ENCODE assay signal across 12 cellular contexts in the genomic region with DNA sequence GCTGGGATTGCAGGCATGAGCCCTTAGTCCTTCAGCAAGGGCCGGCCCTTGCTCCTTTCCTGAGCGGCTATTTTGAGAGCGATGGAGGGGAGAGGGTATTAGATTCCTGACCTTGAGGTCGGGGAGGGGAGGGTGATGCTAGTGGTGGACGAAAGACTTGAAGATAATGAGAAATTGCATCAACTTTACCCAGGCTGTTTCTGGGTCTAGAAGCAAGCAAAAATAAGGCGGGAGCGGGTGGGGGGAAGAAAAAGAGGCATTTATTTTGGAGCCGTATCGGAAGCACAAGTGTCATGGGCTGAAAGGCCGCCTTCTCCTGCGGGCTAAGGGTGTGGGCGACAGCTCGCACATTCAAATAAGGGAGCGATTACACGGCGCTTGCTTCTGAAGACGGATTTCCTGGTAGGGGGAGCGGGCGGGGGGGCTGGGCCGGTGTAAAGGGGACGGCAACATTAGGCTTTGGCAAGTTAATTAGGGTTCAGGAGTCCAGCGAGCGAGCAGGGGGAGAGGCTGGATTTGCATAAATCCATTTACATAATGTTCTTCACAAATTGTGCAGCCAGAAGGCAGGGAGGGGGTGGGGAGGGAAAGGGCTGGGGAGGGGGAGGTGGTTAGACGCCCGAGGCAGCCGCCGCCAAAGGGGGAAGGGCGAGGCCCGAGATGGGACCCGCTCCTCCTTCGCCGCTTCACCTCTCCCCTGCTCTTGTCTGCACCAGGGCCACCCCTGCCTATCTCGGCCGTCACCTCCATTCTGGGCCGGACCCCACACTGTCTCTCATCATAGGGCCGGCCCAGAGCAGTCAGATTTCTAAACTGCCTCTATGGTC.
A peak's percentile ranks its signal among the peaks of the same experiment; 100 is the strongest.
DNase-seq lines count a peak whose midpoint lies in the region; ATAC-seq and TF ChIP-seq lines count a peak whose summit lies in the region.
"Had no signal": no experiment of that assay in that cellular context is flagged by ENCODE, and none has a peak within 500 bp of the region (broad histone marks: within the 10 kb centered on the region; RNA-seq: fewer than 3 reads in every experiment).

No MANE protein-coding gene starts in this region.

- CTCF ChIA-PET in CD8-positive, alpha-beta memory T cell (lab: Charles Lee) = no interaction called here
- CTCF ChIA-PET in PC-3 (lab: Charles Lee) = no interaction called here

- peaks cover 4% of the 10 kb centered on the region for H3K27me3 ChIP-seq in CD8-positive, alpha-beta memory T cell (ENCODE audit: insufficient read depth, low read length, poor library complexity, severe bottlenecking)
- H3K27me3 ChIP-seq in esophagus squamous epithelium (peaks cover 0 to 39% (median 0%) of the 10 kb centered on the region in 4 donors), neural cell (ENCODE audit: insufficient read depth, low read depth, low read length) (no peaks in the 10 kb centered on the region), PC-3 (ENCODE audit: low read length) (peaks cover 47% of the 10 kb centered on the region)
- H3K27me3 ChIP-seq: vagina had no signal

- H3K36me3 Mint-ChIP-seq in CD8-positive, alpha-beta memory T cell = peaks cover 0 to 9% (median 4%) of the 10 kb centered on the region in 3 donors

- no peak for TF ChIP-seq EP300 in neural cell (conservative IDR thresholded peaks at IDR 0.05; ENCODE audit: poor library complexity, severe bottlenecking)

- peaks cover 3% of the 10 kb centered on the region for H3K4me1 ChIP-seq in CD8-positive, alpha-beta memory T cell (ENCODE audit: insufficient read depth, low read length)
- H3K4me1 ChIP-seq in esophagus squamous epithelium (peaks cover 3 to 13% (median 8%) of the 10 kb centered on the region in 3 donors), PC-3 (ENCODE audit: insufficient read depth, low read length) (no peaks in the 10 kb centered on the region)
- H3K4me1 ChIP-seq: vagina had no signal

- H3K4me3 ChIP-seq in CD8-positive, alpha-beta memory T cell (ENCODE audit: low read length) = no peak overlapping the region
- H3K4me3 ChIP-seq in esophagus squamous epithelium = peak overlapping the region in 3 of 4 donors; percentile 17 to 44 (median 27)
- peak overlapping the region; percentile 41 for H3K4me3 ChIP-seq in neural cell (ENCODE audit: low read length)
- H3K4me3 ChIP-seq in PC-3 (ENCODE audit: low read length) = no peak overlapping the region
- H3K4me3 ChIP-seq: vagina had no signal

- no TSS peak for BruUV-seq in PC-3 (replicated peaks; lab: Mats Ljungman, UMichigan)

- peak overlapping the region; percentile 24 for H2AFZ ChIP-seq in neural cell (ENCODE audit: low read depth, low read length)
- H2AFZ ChIP-seq in PC-3 (ENCODE audit: low read length) = no peak overlapping the region

- peaks cover 0 to 1% (median 0%) of the 10 kb centered on the region in 5 donors for H3K9me3 Mint-ChIP-seq in CD8-positive, alpha-beta memory T cell

- no peaks in the 10 kb centered on the region for H3K36me3 ChIP-seq in CD8-positive, alpha-beta memory T cell (ENCODE audit: insufficient read depth, low read length)
- H3K36me3 ChIP-seq in esophagus squamous epithelium (no peaks in the 10 kb centered on the region), neural cell (ENCODE audit: insufficient read depth, low read length) (no peaks in the 10 kb centered on the region), PC-3 (ENCODE audit: low read depth, low read length) (no peaks in the 10 kb centered on the region)
- H3K36me3 ChIP-seq: vagina had no signal

- H3K27me3 Mint-ChIP-seq in CD8-positive, alpha-beta memory T cell = peaks cover 24 to 52% of the 10 kb centered on the region in 2 donors

- H3K4me1 Mint-ChIP-seq in CD8-positive, alpha-beta memory T cell = peaks cover 9 to 12% (median 12%) of the 10 kb centered on the region in 3 donors

- peak overlapping the region in 2 of 8 donors; percentile 36 to 66 for H3K27ac Mint-ChIP-seq in CD8-positive, alpha-beta memory T cell

- TF ChIP-seq RAD21 in neural cell (conservative IDR thresholded peaks at IDR 0.05) = no peak

- H3K4me2 ChIP-seq in neural cell (ENCODE audit: low read length) (peak overlapping the region; percentile 19), PC-3 (ENCODE audit: low read length) (no peak overlapping the region)

- H3K9me2 ChIP-seq in neural cell (ENCODE audit: insufficient read depth, low read length) (no peaks in the 10 kb centered on the region), PC-3 (replicated peaks; ENCODE audit: low read length) (no peaks in the 10 kb centered on the region)

- WGBS in esophagus squamous epithelium, 2 donors = 7 to 25% methylated on average over 21 to 23 of the region's 36 CpGs

- TF ChIP-seq POLR2A in esophagus squamous epithelium (IDR thresholded peaks at IDR 0.05) = no peak

- no peaks in the 10 kb centered on the region for H3K9me3 ChIP-seq in CD8-positive, alpha-beta memory T cell (ENCODE audit: low read length)
- H3K9me3 ChIP-seq in esophagus squamous epithelium (no peaks in the 10 kb centered on the region), neural cell (ENCODE audit: low read length) (no peaks in the 10 kb centered on the region), PC-3 (ENCODE audit: low read length) (no peaks in the 10 kb centered on the region)
- H3K9me3 ChIP-seq: vagina had no signal

- H3K27ac ChIP-seq in CD8-positive, alpha-beta memory T cell (ENCODE audit: low read depth, low read length) = no peak overlapping the region
- H3K27ac ChIP-seq in esophagus squamous epithelium (no peak overlapping the region), neural cell (ENCODE audit: low read length) (peak overlapping the region; percentile 49), PC-3 (ENCODE audit: low read length) (no peak overlapping the region)
- H3K27ac ChIP-seq: vagina had no signal

- intact Hi-C loops in esophagus squamous epithelium (cut with DNase I) (no loop called here), PC-3 (cut with micrococcal nuclease) (no loop called here)

- no peak for DNase-seq in CD8-positive, alpha-beta memory T cell
- DNase-seq in NCI-H526 treated with DMSO at 0.1 percent for 48 hours (lab: John Stamatoyannopoulos, UW) (peak; percentile 94), esophagus squamous epithelium (lab: John Stamatoyannopoulos, UW) (no peak), PC-3 (no peak), NOMO-1 treated with DMSO at 0.1 percent for 48 hours (lab: John Stamatoyannopoulos, UW; ENCODE audit: unreplicated experiment) (no peak)
- DNase-seq: activated CD4-positive, alpha-beta T cell treated with anti-CD3 and anti-CD28 coated beads, Interleukin-2, amount 50 U/mL, for 1 hour; DND-41; NK-92 treated with Interleukin-12 subunit alpha and Interleukin-12 subunit beta, amount 100 ng/mL, for 24 hours had no signal

- TF ChIP-seq CTCF in esophagus squamous epithelium (IDR thresholded peaks at IDR 0.05) = no peak
- no peak for TF ChIP-seq CTCF in neural cell (IDR thresholded peaks at IDR 0.05; ENCODE audit: poor library complexity, severe bottlenecking)
- no peak for TF ChIP-seq CTCF in PC-3 (conservative IDR thresholded peaks at IDR 0.05; ENCODE audit: low read depth, low read length)

- H4K20me1 ChIP-seq in neural cell (ENCODE audit: insufficient read depth) (no peaks in the 10 kb centered on the region), PC-3 (ENCODE audit: low read length) (no peaks in the 10 kb centered on the region)

- H3K79me2 ChIP-seq in neural cell (replicated peaks; ENCODE audit: insufficient read depth, low read length) (no peaks in the 10 kb centered on the region), PC-3 (ENCODE audit: low read length) (no peaks in the 10 kb centered on the region)

- peak overlapping the region; percentile 49 for H3K9ac ChIP-seq in neural cell (ENCODE audit: low read length)
- H3K9ac ChIP-seq in PC-3 (ENCODE audit: low read length) = no peak overlapping the region

- ATAC-seq in PC-3 (no peak), HG03045 (IDR thresholded peaks at IDR 0.05; ENCODE audit: unreplicated experiment) (no peak), HG03442 (IDR thresholded peaks at IDR 0.05; ENCODE audit: unreplicated experiment) (no peak)

- H3K4me3 Mint-ChIP-seq in CD8-positive, alpha-beta memory T cell = peak overlapping the region in 6 of 7 donors; percentile 19 to 78 (median 60)

- H3F3A ChIP-seq in neural cell (ENCODE audit: insufficient read depth, low read length, poor library complexity, severe bottlenecking) = peaks cover 4% of the 10 kb centered on the region
- no peaks in the 10 kb centered on the region for H3F3A ChIP-seq in PC-3 (ENCODE audit: low read length, unreplicated experiment)

- POLR2A ChIA-PET in CD8-positive, alpha-beta memory T cell (lab: Charles Lee) = no interaction called here
- POLR2A ChIA-PET in PC-3 (lab: Charles Lee; ENCODE audit: unreplicated experiment) = no interaction called here

TF ChIP-seq in neural cell, 6 proteins besides CTCF, POLR2A, EP300 and RAD21:
- TF ChIP-seq TAF1 (IDR thresholded peaks at IDR 0.05; ENCODE audit: low read depth) = no peak
- TF ChIP-seq, protein P1, sequence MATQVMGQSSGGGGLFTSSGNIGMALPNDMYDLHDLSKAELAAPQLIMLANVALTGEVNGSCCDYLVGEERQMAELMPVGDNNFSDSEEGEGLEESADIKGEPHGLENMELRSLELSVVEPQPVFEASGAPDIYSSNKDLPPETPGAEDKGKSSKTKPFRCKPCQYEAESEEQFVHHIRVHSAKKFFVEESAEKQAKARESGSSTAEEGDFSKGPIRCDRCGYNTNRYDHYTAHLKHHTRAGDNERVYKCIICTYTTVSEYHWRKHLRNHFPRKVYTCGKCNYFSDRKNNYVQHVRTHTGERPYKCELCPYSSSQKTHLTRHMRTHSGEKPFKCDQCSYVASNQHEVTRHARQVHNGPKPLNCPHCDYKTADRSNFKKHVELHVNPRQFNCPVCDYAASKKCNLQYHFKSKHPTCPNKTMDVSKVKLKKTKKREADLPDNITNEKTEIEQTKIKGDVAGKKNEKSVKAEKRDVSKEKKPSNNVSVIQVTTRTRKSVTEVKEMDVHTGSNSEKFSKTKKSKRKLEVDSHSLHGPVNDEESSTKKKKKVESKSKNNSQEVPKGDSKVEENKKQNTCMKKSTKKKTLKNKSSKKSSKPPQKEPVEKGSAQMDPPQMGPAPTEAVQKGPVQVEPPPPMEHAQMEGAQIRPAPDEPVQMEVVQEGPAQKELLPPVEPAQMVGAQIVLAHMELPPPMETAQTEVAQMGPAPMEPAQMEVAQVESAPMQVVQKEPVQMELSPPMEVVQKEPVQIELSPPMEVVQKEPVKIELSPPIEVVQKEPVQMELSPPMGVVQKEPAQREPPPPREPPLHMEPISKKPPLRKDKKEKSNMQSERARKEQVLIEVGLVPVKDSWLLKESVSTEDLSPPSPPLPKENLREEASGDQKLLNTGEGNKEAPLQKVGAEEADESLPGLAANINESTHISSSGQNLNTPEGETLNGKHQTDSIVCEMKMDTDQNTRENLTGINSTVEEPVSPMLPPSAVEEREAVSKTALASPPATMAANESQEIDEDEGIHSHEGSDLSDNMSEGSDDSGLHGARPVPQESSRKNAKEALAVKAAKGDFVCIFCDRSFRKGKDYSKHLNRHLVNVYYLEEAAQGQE (IDR thresholded peaks at IDR 0.05; ENCODE audit: borderline replicate concordance) = no peak
- no peak for TF ChIP-seq SMC3 (conservative IDR thresholded peaks at IDR 0.05; ENCODE audit: poor library complexity)
- TF ChIP-seq MXI1 (conservative IDR thresholded peaks at IDR 0.05; ENCODE audit: poor library complexity, severe bottlenecking) = no peak
- no peak for TF ChIP-seq EZH2 (IDR thresholded peaks at IDR 0.05; ENCODE audit: borderline replicate concordance, insufficient read depth, low read length, poor library complexity, severe bottlenecking)
- TF ChIP-seq POLR2AphosphoS5 (IDR thresholded peaks at IDR 0.05) = no peak

Comparison
In these comparisons a context has a peak if more than half of its experiments do, and no peak if none do; other contexts are left out.
1. H3K4me3 ChIP-seq: peak in esophagus squamous epithelium (3 of 4) and neural cell (single experiment); none in CD8-positive, alpha-beta memory T cell (single experiment) and PC-3 (single experiment).